ENCODE assay signal across 8 cellular contexts in the genomic region with DNA sequence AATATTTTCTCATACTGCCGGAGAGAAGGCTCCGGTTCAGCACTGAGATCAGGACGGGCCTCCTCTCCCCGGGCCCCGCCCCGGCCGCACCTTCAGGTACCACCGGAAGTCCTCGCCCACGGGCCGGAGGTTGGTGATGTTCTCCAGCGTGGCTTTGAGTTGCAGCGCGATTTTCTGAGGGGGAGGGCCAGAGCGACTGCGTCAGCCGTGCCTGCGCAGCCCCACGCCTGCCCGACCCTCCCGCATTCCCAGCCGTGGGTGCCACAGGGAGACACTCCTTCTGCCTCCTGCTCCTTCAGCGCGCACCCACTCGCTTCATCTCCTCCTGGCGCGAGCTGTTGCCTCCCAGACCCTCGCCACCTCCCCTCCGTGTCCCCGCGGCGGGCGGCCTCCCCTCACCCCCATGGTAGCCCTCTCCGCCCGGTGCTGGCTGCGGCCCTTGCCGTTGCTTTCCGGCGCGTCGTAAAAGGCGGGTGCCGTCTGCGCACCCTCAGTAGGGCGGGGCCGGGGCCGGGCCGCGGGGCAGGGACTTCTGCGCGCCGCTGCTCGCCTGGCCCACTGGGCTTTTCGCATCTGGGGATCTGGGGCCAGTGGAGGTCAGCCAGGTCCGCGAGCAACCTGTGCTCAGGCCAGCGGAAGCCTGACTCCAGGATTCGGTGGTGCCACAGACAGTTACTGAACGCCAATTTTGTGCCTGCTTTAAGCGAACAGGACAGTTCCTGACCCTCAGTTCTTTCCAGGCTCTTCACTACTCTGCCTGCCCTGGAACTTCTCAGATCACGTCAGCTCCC. TPM values are rescaled to one million over a fixed set of nuclear protein-coding genes. Genes with fewer than 3 reads are reported as not detected.
DNase-seq lines count a peak whose midpoint lies in the region; ATAC-seq and TF ChIP-seq lines count a peak whose summit lies in the region.

A gene (minus strand): TSS at position 464 of the 791 bp plus-strand sequence. CDS start 59 bp downstream, at position 405.

- H3K27me3 ChIP-seq in spleen (replicated peaks in 1 of 7), result no peaks in the 10 kb centered on the region

- H3K4me1 ChIP-seq in spleen, result peaks cover 6 to 44% (median 19%) of the 10 kb centered on the region in 6 donors

- H3K27ac ChIP-seq in caudate nucleus (ENCODE audit: low read depth, low read length), result peak within 1 kb of the TSS; percentile 98
- H3K27ac ChIP-seq in spleen, result peak within 1 kb of the TSS; percentile 96 to 98 (median 97)

- peak within 1 kb of the TSS; percentile 94 for H3K4me3 Mint-ChIP-seq in activated B cell treated with CpG ODN at 0.5 μM for 24 hours
- peak within 1 kb of the TSS; percentile 90 to 96 (median 93) for H3K4me3 Mint-ChIP-seq in immature natural killer cell

- CTCF ChIA-PET in AG04449 (lab: Yijun Ruan, JAX), result no interaction called here
- CTCF ChIA-PET in activated B cell treated with CpG ODN at 0.5 μM for 24 hours (lab: Charles Lee), result no interaction called here

- H3K9me3 ChIP-seq in spleen, result no peaks in the 10 kb centered on the region

- H3K36me3 ChIP-seq in spleen, result peaks cover 0 to 35% (median 15%) of the 10 kb centered on the region in 6 donors

- WGBS in spleen, 5 donors, result 0 to 1% (median 1%) methylated on average over 30 to 61 of the region's 61 CpGs

- DNase-seq in AG04449 (ENCODE audit: low read depth, low spot score), result peak; percentile 34
- peak; percentile 94 for DNase-seq in NCI-H2227 treated with DMSO at 0.1 percent for 48 hours (lab: John Stamatoyannopoulos, UW)
- peak; percentile 98 for DNase-seq in activated B cell treated with CpG ODN at 0.5 μM for 24 hours
- DNase-seq in caudate nucleus (lab: John Stamatoyannopoulos, UW), result peak in 59 of 61 donors; percentile 38 to 95 (median 86)
- DNase-seq in immature natural killer cell, result peak; percentile 93 to 94 (median 94)
- DNase-seq in spleen, result peak; percentile 99

- TF ChIP-seq POLR2A in spleen (IDR thresholded peaks at IDR 0.05), result peak; percentile 68 to 86 (median 79)

- H3K27me3 Mint-ChIP-seq in activated B cell treated with CpG ODN at 0.5 μM for 24 hours (no peaks in the 10 kb centered on the region), immature natural killer cell (ENCODE audit: low read depth in 3 of 3) (peaks cover 11 to 14% (median 13%) of the 10 kb centered on the region in 3 donors)

- peaks cover 33% of the 10 kb centered on the region for H3K36me3 Mint-ChIP-seq in activated B cell treated with CpG ODN at 0.5 μM for 24 hours (ENCODE audit: low read depth)
- peaks cover 0 to 2% (median 0%) of the 10 kb centered on the region in 3 donors for H3K36me3 Mint-ChIP-seq in immature natural killer cell

- POLR2A ChIA-PET in AG04449 (lab: Yijun Ruan, JAX) (no interaction called here), activated B cell treated with CpG ODN at 0.5 μM for 24 hours (lab: Charles Lee) (interaction anchor here (1.0 to 2.5 kb wide), 6 partner anchors 9 to 107 kb away, joined by 3 to 15 read pairs (median 6); a partner anchor contains a TSS)

- H3K27ac Mint-ChIP-seq in activated B cell treated with CpG ODN at 0.5 μM for 24 hours, result peak within 1 kb of the TSS; percentile 97
- peak within 1 kb of the TSS; percentile 92 to 98 (median 98) for H3K27ac Mint-ChIP-seq in immature natural killer cell

- peaks cover 20% of the 10 kb centered on the region for H3K4me1 Mint-ChIP-seq in activated B cell treated with CpG ODN at 0.5 μM for 24 hours
- peaks cover 24 to 26% of the 10 kb centered on the region in 2 donors for H3K4me1 Mint-ChIP-seq in immature natural killer cell

- no peaks in the 10 kb centered on the region for H3K9me3 Mint-ChIP-seq in activated B cell treated with CpG ODN at 0.5 μM for 24 hours
- H3K9me3 Mint-ChIP-seq in immature natural killer cell, result no peaks in the 10 kb centered on the region

- ATAC-seq in GM18907 (IDR thresholded peaks at IDR 0.05; ENCODE audit: unreplicated experiment) (peak; percentile 92), HG03159 (IDR thresholded peaks at IDR 0.05; ENCODE audit: unreplicated experiment) (peak; percentile 92), activated B cell treated with CpG ODN at 0.5 μM for 24 hours (ENCODE audit: low read depth) (peak; percentile 92)

- intact Hi-C loops in activated B cell treated with CpG ODN at 0.5 μM for 24 hours (cut with micrococcal nuclease) (loop anchor here (1.0 to 10.0 kb wide), 5 partner anchors 18 to 1166 kb away; a partner anchor contains a TSS), spleen (cut with DNase I; ENCODE audit: low total_unique reads) (no loop called here)

- H3K4me3 ChIP-seq in AG04449 (ENCODE audit: low read depth, low read length), result peak within 1 kb of the TSS; percentile 100
- H3K4me3 ChIP-seq in spleen, result peak within 1 kb of the TSS; percentile 62 to 79 (median 72)

- TF ChIP-seq CTCF in AG04449 (IDR thresholded peaks at IDR 0.05; ENCODE audit: insufficient read depth, low read length, missing control alignments), result no peak
- TF ChIP-seq CTCF in activated B cell treated with CpG ODN at 0.5 μM for 24 hours (IDR thresholded peaks at IDR 0.05), result no peak
- TF ChIP-seq CTCF in spleen (IDR thresholded peaks at IDR 0.05 in 8 of 11, conservative IDR thresholded peaks at IDR 0.05 in 3 of 11), result peak in 1 of 11 experiments; percentile 12

RNA-seq across cellular contexts. Expression of the gene that starts here (rescaled TPM):
- total RNA-seq in activated B cell treated with CpG ODN at 0.5 μM for 24 hours (48.9 and 51.8 TPM in 2 replicates), spleen (10 to 100 TPM; 35.3 to 49.9 (median 45.2) TPM)
- polyA plus RNA-seq in immature natural killer cell (100 to 1,000 TPM in 1 of 3 donors, 10 to 100 TPM in 2; 70.8 to 126 (median 84.2) TPM), spleen (10 to 100 TPM; 63.7 to 71.8 (median 71.7) TPM)

Comparison
In these comparisons a context has a peak if more than half of its experiments do, and no peak if none do; other contexts are left out.
1. Peak in every context shown above with its lines: DNase-seq, ATAC-seq, H3K4me3 ChIP-seq and H3K27ac ChIP-seq.
2. DNase-seq: peak in every context shown above with its lines; median percentile 99 in spleen; 98 in activated B cell treated with CpG ODN at 0.5 μM for 24 hours; 94 in NCI-H2227 treated with DMSO at 0.1 percent for 48 hours; 94 in immature natural killer cell; 86 in caudate nucleus; 34 in AG04449.